ENCODE assay signal across 18 cellular contexts in genomic region chr18:28161608-28162599, GRCh38. TPM values are rescaled to one million over a fixed set of nuclear protein-coding genes. Genes with fewer than 3 reads are reported as not detected.
DNase-seq lines count a peak whose midpoint lies in the region; ATAC-seq, FAIRE-seq and TF ChIP-seq lines count a peak whose summit lies in the region.
"Had no signal": no experiment of that assay in that cellular context is flagged by ENCODE, and none has a peak within 500 bp of the region (broad histone marks: within the 10 kb centered on the region; RNA-seq: fewer than 3 reads in every experiment).

No MANE protein-coding gene starts in this region.

- no peak overlapping the region for H2AK9ac ChIP-seq in IMR-90 (replicated peaks; ENCODE audit: low read depth, low read length, poor library complexity)

- no peak overlapping the region for H2BK5ac ChIP-seq in IMR-90 (ENCODE audit: low read depth, low read length, poor library complexity, severe bottlenecking)

- H3K9ac ChIP-seq in IMR-90 (ENCODE audit: low read depth, low read length), result no peak overlapping the region
- H3K9ac ChIP-seq: BLaER1 had no signal

- dilution Hi-C loops in IMR-90 (cut with HindIII; ENCODE audit: low sequenced_read_pairs, unreplicated experiment), result no loop called here

- no peak overlapping the region for H3K4me3 ChIP-seq in IMR-90 (ENCODE audit: insufficient read depth, low read depth, low read length)
- H3K4me3 ChIP-seq in bronchial epithelial cell (ENCODE audit: low read depth, low read length), result no peak overlapping the region
- H3K4me3 ChIP-seq: ascending aorta, BLaER1, lower lobe of right lung, prostate gland had no signal

- peak overlapping the region; percentile 38; the same call in 1 of the 2 replicates for H3K14ac ChIP-seq in IMR-90 (replicated peaks; ENCODE audit: low read depth, low read length)

- H4K20me1 ChIP-seq in IMR-90 (ENCODE audit: insufficient read depth, low read length), result peaks cover 17% of the 10 kb centered on the region

- no peak overlapping the region for H4K91ac ChIP-seq in IMR-90 (ENCODE audit: insufficient read depth, low read depth, low read length)

- H3K23ac ChIP-seq in IMR-90 (ENCODE audit: low read depth, low read length), result no peak overlapping the region

- intact Hi-C loops in IMR-90 (cut with micrococcal nuclease), result no loop called here

- BruUV-seq in IMR-90 (replicated peaks; lab: Mats Ljungman, UMichigan), result no TSS peak

- no peaks in the 10 kb centered on the region for H3K27me3 ChIP-seq in IMR-90 (ENCODE audit: control insufficient read depth, insufficient read depth, low read length)
- H3K27me3 ChIP-seq in bronchial epithelial cell (ENCODE audit: control insufficient read depth, insufficient read depth, low read length), result no peaks in the 10 kb centered on the region
- H3K27me3 ChIP-seq: ascending aorta, BLaER1 had no signal

- no peak for FAIRE-seq in bronchial epithelial cell (lab: Jason Lieb, UNC)

- no peak for TF ChIP-seq CTCF in IMR-90 (conservative IDR thresholded peaks at IDR 0.05; ENCODE audit: low read depth, low read length)
- TF ChIP-seq CTCF in bronchial epithelial cell (IDR thresholded peaks at IDR 0.05; ENCODE audit: insufficient read depth, low read length, severe bottlenecking), result no peak

- no peak overlapping the region for H3K4me2 ChIP-seq in IMR-90 (ENCODE audit: low read depth, low read length)

- no peak overlapping the region for H2BK120ac ChIP-seq in IMR-90 (ENCODE audit: low read depth, low read length)

- H3K9me3 ChIP-seq in IMR-90 (ENCODE audit: control insufficient read depth, insufficient read depth, low read length), result no peaks in the 10 kb centered on the region
- H3K9me3 ChIP-seq: ascending aorta, BLaER1, lower lobe of right lung, prostate gland had no signal

- peak; percentile 50 for DNase-seq in AG20443 (ENCODE audit: low spot score)
- peak; percentile 80 for DNase-seq in IMR-90
- peak; percentile 68 for DNase-seq in bronchial epithelial cell (ENCODE audit: low read depth)
- DNase-seq in iris pigment epithelial cell (ENCODE audit: low read depth), result peak; percentile 55
- no peak for DNase-seq in NCI-H2227 (lab: John Stamatoyannopoulos, UW; ENCODE audit: unreplicated experiment)
- no peak for DNase-seq in DMS 273 (lab: John Stamatoyannopoulos, UW; ENCODE audit: unreplicated experiment)
- DNase-seq: activated CD4-positive, CD25-positive, alpha-beta regulatory T cell; activated gamma-delta T cell; lower lobe of right lung; naive B cell; NCI-H2081; NCI-H748 treated with DMSO at 0.1 percent for 48 hours; T-helper 1 cell had no signal

- no peak overlapping the region for H4K5ac ChIP-seq in IMR-90 (ENCODE audit: low read depth, low read length)

- no peak overlapping the region for H2AK5ac ChIP-seq in IMR-90 (ENCODE audit: low read depth, low read length)

- peak; percentile 56 for ATAC-seq in IMR-90 (ENCODE audit: low read depth)
- ATAC-seq in GM18867 (IDR thresholded peaks at IDR 0.05; ENCODE audit: unreplicated experiment), result no peak
- ATAC-seq in HG03196 (IDR thresholded peaks at IDR 0.05; ENCODE audit: unreplicated experiment), result no peak
- ATAC-seq: lower lobe of right lung had no signal

- H3K56ac ChIP-seq in IMR-90 (ENCODE audit: extremely low read depth, insufficient read depth, low read length), result no peak overlapping the region

- in situ Hi-C loops in IMR-90 (cut with MboI; ENCODE audit: low sequenced_read_pairs), result no loop called here

- no peak for TF ChIP-seq POLR2A in IMR-90 (IDR thresholded peaks at IDR 0.05; ENCODE audit: low read depth, low read length)

- H3K36me3 ChIP-seq in IMR-90 (ENCODE audit: control insufficient read depth, insufficient read depth, low read length), result no peaks in the 10 kb centered on the region
- H3K36me3 ChIP-seq in bronchial epithelial cell (ENCODE audit: control insufficient read depth, insufficient read depth, low read length), result no peaks in the 10 kb centered on the region
- H3K36me3 ChIP-seq: ascending aorta, BLaER1, lower lobe of right lung, prostate gland had no signal

- no peak overlapping the region for H2BK20ac ChIP-seq in IMR-90 (ENCODE audit: low read depth, low read length)

- H3K4me1 ChIP-seq in IMR-90 (ENCODE audit: control insufficient read depth, insufficient read depth, low read length), result peaks cover 7% of the 10 kb centered on the region
- H3K4me1 ChIP-seq: lower lobe of right lung, prostate gland had no signal

- no peak for TF ChIP-seq RAD21 in IMR-90 (IDR thresholded peaks at IDR 0.05; ENCODE audit: low read length)

- H4K8ac ChIP-seq in IMR-90 (ENCODE audit: low read depth in 2 of 2, low read length in 2 of 2), result no peak overlapping the region

- POLR2A ChIA-PET in IMR-90 (lab: Charles Lee; ENCODE audit: unreplicated experiment), result no interaction called here

- H3K79me1 ChIP-seq in IMR-90 (ENCODE audit: low read depth in 1 of 2, low read length in 2 of 2), result peaks cover 12 to 69% of the 10 kb centered on the region in 2 experiments

- H2AFZ ChIP-seq in IMR-90 (replicated peaks; ENCODE audit: low read length, poor library complexity), result no peak overlapping the region

- CTCF ChIA-PET in IMR-90 (lab: Yijun Ruan, JAX), result interaction anchor here (0.6 kb wide), 1 partner anchor 778 kb away, joined by 3 read pairs; no protein-coding TSS in a partner anchor

- no peak overlapping the region for H3K18ac ChIP-seq in IMR-90 (ENCODE audit: low read depth, low read length)

- no peak overlapping the region for H3K27ac ChIP-seq in IMR-90 (ENCODE audit: insufficient read depth, low read length)
- H3K27ac ChIP-seq: ascending aorta, BLaER1, lower lobe of right lung, prostate gland had no signal

- no peak overlapping the region for H2BK15ac ChIP-seq in IMR-90 (ENCODE audit: low read depth, low read length)

- no peak overlapping the region for H3K4ac ChIP-seq in IMR-90 (ENCODE audit: low read depth, low read length)

- H3K9me1 ChIP-seq in IMR-90 (ENCODE audit: insufficient read depth, low read length), result peaks cover 6% of the 10 kb centered on the region; the same call in 1 of the 2 replicates

- WGBS in IMR-90 (ENCODE audit: extremely low coverage in 2 of 2, insufficient read length in 1 of 2), 2 experiments, result 75% methylated on average over 3 of the region's 9 CpGs; no CpG with 5 or more reads in 1 of the 2 experiments

TF ChIP-seq in IMR-90, 13 proteins besides CTCF, POLR2A, EP300 and RAD21:
- TF ChIP-seq ELK1 (IDR thresholded peaks at IDR 0.05; ENCODE audit: borderline replicate concordance, low read depth, low read length) (no peak), RFX5 (IDR thresholded peaks at IDR 0.05; ENCODE audit: low read depth, low read length) (no peak), CEBPB (IDR thresholded peaks at IDR 0.05; ENCODE audit: low read depth, low read length) (no peak), MAFK (IDR thresholded peaks at IDR 0.05; ENCODE audit: low read depth, low read length) (no peak), BHLHE40 (IDR thresholded peaks at IDR 0.05; ENCODE audit: low read depth, low read length) (0 out of 2 replicates have a peak, but pooled peaks have one; percentile 7), MXI1 (IDR thresholded peaks at IDR 0.05; ENCODE audit: borderline replicate concordance, low read depth, low read length) (0 out of 2 replicates have a peak, but pooled peaks have one; percentile 45), CHD1 (IDR thresholded peaks at IDR 0.05; ENCODE audit: low read depth, low read length) (no peak), RCOR1 (IDR thresholded peaks at IDR 0.05; ENCODE audit: insufficient replicate concordance, low read length) (no peak), FOS (IDR thresholded peaks at IDR 0.05; ENCODE audit: low read depth, low read length) (peak; percentile 47; the same call in 1 of the 2 replicates)

RNA-seq across cellular contexts. Expression of gene CDH2, which starts 15.0 kb away (rescaled TPM):
- total RNA-seq in IMR-90 (2012; rRNA removed) (105 and 111 TPM in 2 replicates), bronchial epithelial cell (0.13 and 0.79 TPM in 2 replicates)
- 53.3 and 55.6 TPM in 2 replicates for polyA plus RNA-seq in IMR-90 (2012; rRNA removed)
- polyA plus RNA-seq in IMR-90 (2012; cell fraction: cytosol; rRNA removed), result 14.4 and 20.4 TPM in 2 replicates
- polyA plus RNA-seq in IMR-90 (2012; cell fraction: nucleus; rRNA removed; ENCODE audit: low replicate concordance), result 5.2 and 17.4 TPM in 2 replicates

Comparison
In these comparisons a context has a peak if more than half of its experiments do, and no peak if none do; other contexts are left out.
1. DNase-seq: peak in AG20443 (single experiment), IMR-90 (single experiment), bronchial epithelial cell (single experiment) and iris pigment epithelial cell (single experiment); none in NCI-H2227 (single experiment) and DMS 273 (single experiment).
2. RNA of gene CDH2, which starts 15.0 kb away (total RNA-seq): 105 to 111 TPM in IMR-90; 0.13 to 0.79 TPM in bronchial epithelial cell; every median in the first group is over 10 times any median in the second.